Comparison of ENCODE assay signal across 11 cellular contexts in genomic region chr9:111909444-111909843, GRCh38. TPM values are rescaled to one million over a fixed set of nuclear protein-coding genes. Genes with fewer than 3 reads are reported as not detected.
A peak's percentile ranks its signal among the peaks of the same experiment; 100 is the strongest.
DNase-seq lines count a peak whose midpoint lies in the region; ATAC-seq, FAIRE-seq and TF ChIP-seq lines count a peak whose summit lies in the region.
"Had no signal": no experiment of that assay in that cellular context is flagged by ENCODE, and none has a peak within 500 bp of the region (broad histone marks: within the 10 kb centered on the region; RNA-seq: fewer than 3 reads in every experiment).

No MANE protein-coding gene starts in this region.

- TF ChIP-seq CTCF in activated CD8-positive, alpha-beta T cell treated with anti-CD3 and anti-CD28 coated beads for 36 hours (IDR thresholded peaks at IDR 0.05) = no peak
- TF ChIP-seq CTCF in astrocyte (IDR thresholded peaks at IDR 0.05; ENCODE audit: insufficient read depth, low read depth, low read length) (no peak), gastrocnemius medialis (IDR thresholded peaks at IDR 0.05 in 4 of 5, conservative IDR thresholded peaks at IDR 0.05 in 1 of 5) (no peak)

- H2AFZ ChIP-seq in astrocyte (ENCODE audit: low read depth, low read length) = no peak overlapping the region

- peaks cover 24% of the 10 kb centered on the region for H3K36me3 Mint-ChIP-seq in activated CD8-positive, alpha-beta T cell treated with anti-CD3 and anti-CD28 coated beads for 36 hours (ENCODE audit: low read depth)
- peaks cover 35% of the 10 kb centered on the region for H3K36me3 Mint-ChIP-seq in activated CD8-positive, alpha-beta T cell treated with anti-CD3 and anti-CD28 coated beads, Interleukin-2, amount 10 ng/mL, durations not matched to agents 7 days and 5 days (ENCODE audit: low read depth)
- peaks cover 4% of the 10 kb centered on the region for H3K36me3 Mint-ChIP-seq in astrocyte (ENCODE audit: low read depth, unreplicated experiment)

- DNase-seq in activated CD8-positive, alpha-beta T cell treated with anti-CD3 and anti-CD28 coated beads for 36 hours = no peak
- no peak for DNase-seq in activated CD8-positive, alpha-beta T cell treated with anti-CD3 and anti-CD28 coated beads, Interleukin-2, amount 10 ng/mL, durations not matched to agents 7 days and 5 days
- DNase-seq in astrocyte (ENCODE audit: low read depth) (no peak), cerebellar nuclear complex (lab: John Stamatoyannopoulos, UW) (no peak), SJCRH30 (no peak), gastrocnemius medialis (no peak)
- DNase-seq: left cardiac atrium, right lobe of liver had no signal

- H3K27me3 Mint-ChIP-seq in activated CD8-positive, alpha-beta T cell treated with anti-CD3 and anti-CD28 coated beads for 36 hours = no peaks in the 10 kb centered on the region
- H3K27me3 Mint-ChIP-seq in activated CD8-positive, alpha-beta T cell treated with anti-CD3 and anti-CD28 coated beads, Interleukin-2, amount 10 ng/mL, durations not matched to agents 7 days and 5 days (ENCODE audit: low read depth) = no peaks in the 10 kb centered on the region
- no peaks in the 10 kb centered on the region for H3K27me3 Mint-ChIP-seq in astrocyte (ENCODE audit: low read depth, unreplicated experiment)

- no peak overlapping the region for H3K4me3 Mint-ChIP-seq in activated CD8-positive, alpha-beta T cell treated with anti-CD3 and anti-CD28 coated beads for 36 hours
- no peak overlapping the region for H3K4me3 Mint-ChIP-seq in activated CD8-positive, alpha-beta T cell treated with anti-CD3 and anti-CD28 coated beads, Interleukin-2, amount 10 ng/mL, durations not matched to agents 7 days and 5 days
- peak overlapping the region; percentile 12 for H3K4me3 Mint-ChIP-seq in astrocyte (ENCODE audit: unreplicated experiment)

- H3K4me2 ChIP-seq in astrocyte (ENCODE audit: low read length) = no peak overlapping the region

- H3K4me3 ChIP-seq in astrocyte (ENCODE audit: insufficient read depth, low read depth, low read length) = no peak overlapping the region
- H3K4me3 ChIP-seq in thymus (ENCODE audit: low read length) = no peak overlapping the region
- no peak overlapping the region for H3K4me3 ChIP-seq in SJCRH30
- H3K4me3 ChIP-seq in gastrocnemius medialis = no peak overlapping the region
- H3K4me3 ChIP-seq: esophagus muscularis mucosa, right lobe of liver had no signal

- H3K9me3 Mint-ChIP-seq in activated CD8-positive, alpha-beta T cell treated with anti-CD3 and anti-CD28 coated beads for 36 hours = no peaks in the 10 kb centered on the region
- no peaks in the 10 kb centered on the region for H3K9me3 Mint-ChIP-seq in activated CD8-positive, alpha-beta T cell treated with anti-CD3 and anti-CD28 coated beads, Interleukin-2, amount 10 ng/mL, durations not matched to agents 7 days and 5 days (ENCODE audit: insufficient read depth)
- no peaks in the 10 kb centered on the region for H3K9me3 Mint-ChIP-seq in astrocyte (ENCODE audit: unreplicated experiment)

- CTCF ChIA-PET in activated CD8-positive, alpha-beta T cell treated with anti-CD3 and anti-CD28 coated beads for 36 hours (lab: Charles Lee) = interaction anchor here (0.6 to 1.6 kb wide), 4 partner anchors 10 to 149 kb away, joined by 3 to 5 read pairs (median 3); no protein-coding TSS in a partner anchor
- CTCF ChIA-PET in activated CD8-positive, alpha-beta T cell treated with anti-CD3 and anti-CD28 coated beads, Interleukin-2, amount 10 ng/mL, durations not matched to agents 7 days and 5 days (lab: Charles Lee) = no interaction called here

- peak overlapping the region; percentile 1 for H3K27ac Mint-ChIP-seq in activated CD8-positive, alpha-beta T cell treated with anti-CD3 and anti-CD28 coated beads for 36 hours
- no peak overlapping the region for H3K27ac Mint-ChIP-seq in activated CD8-positive, alpha-beta T cell treated with anti-CD3 and anti-CD28 coated beads, Interleukin-2, amount 10 ng/mL, durations not matched to agents 7 days and 5 days
- H3K27ac Mint-ChIP-seq in astrocyte (ENCODE audit: unreplicated experiment) = peak overlapping the region; percentile 75

- ATAC-seq in activated CD8-positive, alpha-beta T cell treated with anti-CD3 and anti-CD28 coated beads for 36 hours = no peak
- no peak for ATAC-seq in activated CD8-positive, alpha-beta T cell treated with anti-CD3 and anti-CD28 coated beads, Interleukin-2, amount 10 ng/mL, durations not matched to agents 7 days and 5 days
- ATAC-seq in HG03039 (IDR thresholded peaks at IDR 0.05; ENCODE audit: unreplicated experiment) (peak; percentile 49), gastrocnemius medialis (no peak)
- ATAC-seq: left cardiac atrium had no signal

- H4K20me1 ChIP-seq in astrocyte (ENCODE audit: insufficient read depth, low read length) = peaks cover 97% of the 10 kb centered on the region

- H3K9me3 ChIP-seq in astrocyte (ENCODE audit: insufficient read depth, low read depth, low read length) = no peaks in the 10 kb centered on the region
- H3K9me3 ChIP-seq in thymus (ENCODE audit: control insufficient read depth) = no peaks in the 10 kb centered on the region
- no peaks in the 10 kb centered on the region for H3K9me3 ChIP-seq in SJCRH30 (replicated peaks)
- H3K9me3 ChIP-seq in gastrocnemius medialis = no peaks in the 10 kb centered on the region
- H3K9me3 ChIP-seq: esophagus muscularis mucosa, right lobe of liver had no signal

- no peak for FAIRE-seq in astrocyte (lab: Jason Lieb, UNC)

- H3K4me1 Mint-ChIP-seq in activated CD8-positive, alpha-beta T cell treated with anti-CD3 and anti-CD28 coated beads for 36 hours (ENCODE audit: low read depth) = peaks cover 80% of the 10 kb centered on the region
- peaks cover 69% of the 10 kb centered on the region for H3K4me1 Mint-ChIP-seq in activated CD8-positive, alpha-beta T cell treated with anti-CD3 and anti-CD28 coated beads, Interleukin-2, amount 10 ng/mL, durations not matched to agents 7 days and 5 days (ENCODE audit: low read depth)
- H3K4me1 Mint-ChIP-seq in astrocyte (ENCODE audit: low read depth, unreplicated experiment) = peaks cover 58% of the 10 kb centered on the region

- H3K27ac ChIP-seq in astrocyte (ENCODE audit: low read depth, low read length) (no peak overlapping the region), thymus (ENCODE audit: low read depth) (peak overlapping the region; percentile 18), SJCRH30 (no peak overlapping the region), gastrocnemius medialis (no peak overlapping the region)
- H3K27ac ChIP-seq: esophagus muscularis mucosa, right lobe of liver had no signal

- in situ Hi-C loops in gastrocnemius medialis (cut with MboI; ENCODE audit: low sequenced_read_pairs in 4 of 4) = loop anchor here in 1 of 4 donors (10.0 kb wide), 1 partner anchor 165 kb away; no protein-coding TSS in a partner anchor

- H3K27me3 ChIP-seq in astrocyte (ENCODE audit: insufficient read depth, low read length) (no peaks in the 10 kb centered on the region), thymus (ENCODE audit: control insufficient read depth, insufficient read depth) (no peaks in the 10 kb centered on the region), SJCRH30 (no peaks in the 10 kb centered on the region), gastrocnemius medialis (no peaks in the 10 kb centered on the region)
- H3K27me3 ChIP-seq: esophagus muscularis mucosa, right lobe of liver had no signal

- H3K4me1 ChIP-seq in astrocyte (ENCODE audit: insufficient read depth, low read length) (no peaks in the 10 kb centered on the region), thymus (ENCODE audit: control insufficient read depth, insufficient read depth, low read length) (peaks cover 3% of the 10 kb centered on the region), SJCRH30 (peaks cover 8% of the 10 kb centered on the region), gastrocnemius medialis (peaks cover 16 to 43% of the 10 kb centered on the region in 2 donors)

- no peak for TF ChIP-seq POLR2A in gastrocnemius medialis (IDR thresholded peaks at IDR 0.05)

- H3K36me3 ChIP-seq in astrocyte (ENCODE audit: insufficient read depth, low read length) (peaks cover 3% of the 10 kb centered on the region), thymus (ENCODE audit: control insufficient read depth, insufficient read depth) (no peaks in the 10 kb centered on the region), SJCRH30 (peaks cover 42% of the 10 kb centered on the region), gastrocnemius medialis (no peaks in the 10 kb centered on the region)
- H3K36me3 ChIP-seq: esophagus muscularis mucosa, right lobe of liver had no signal

- intact Hi-C loops in activated CD8-positive, alpha-beta T cell treated with anti-CD3 and anti-CD28 coated beads for 36 hours (cut with micrococcal nuclease) = no loop called here
- intact Hi-C loops in gastrocnemius medialis (cut with DNase I; ENCODE audit: low total_unique reads) = no loop called here

- no peak overlapping the region for H3K9ac ChIP-seq in astrocyte (ENCODE audit: low read length)

- POLR2A ChIA-PET in activated CD8-positive, alpha-beta T cell treated with anti-CD3 and anti-CD28 coated beads for 36 hours (lab: Charles Lee) = interaction anchor here (0.8 to 1.4 kb wide), 3 partner anchors 12 to 29 kb away, joined by 3 to 5 read pairs (median 4); partner anchors contain the start of gene UGCG
- POLR2A ChIA-PET in activated CD8-positive, alpha-beta T cell treated with anti-CD3 and anti-CD28 coated beads, Interleukin-2, amount 10 ng/mL, durations not matched to agents 7 days and 5 days (lab: Charles Lee) = interaction anchor here (1.8 kb wide), 1 partner anchor 12 kb away, joined by 5 read pairs; the partner anchor contains the start of gene UGCG

- peaks cover 100% of the 10 kb centered on the region for H3K79me2 ChIP-seq in astrocyte (ENCODE audit: insufficient read depth, low read length)

- WGBS in thymus = 79% methylated on average over 3 of the region's 3 CpGs

RNA-seq across cellular contexts. Expression of gene UGCG, which starts 12.8 kb away (rescaled TPM):
- 10 to 100 TPM; 13.5 to 14.3 TPM for total RNA-seq in activated CD8-positive, alpha-beta T cell treated with anti-CD3 and anti-CD28 coated beads for 36 hours
- total RNA-seq in activated CD8-positive, alpha-beta T cell treated with anti-CD3 and anti-CD28 coated beads, Interleukin-2, amount 10 ng/mL, durations not matched to agents 7 days and 5 days = 10 to 100 TPM; 24.6 to 25.4 TPM
- 130 and 166 TPM in 2 replicates for total RNA-seq in astrocyte
- 37.1 TPM for polyA plus RNA-seq in thymus
- total RNA-seq in SJCRH30 (2014; rRNA removed; shearing (Covaris generic)) = 124 and 139 TPM in 2 replicates
- total RNA-seq in gastrocnemius medialis = 10 to 100 TPM in 3 of 4 donors, 1 to 10 TPM in 1; 9.1 to 18.5 (median 12.1) TPM
